In genomic region chr11:128496249-128496648, GRCh38 we compare ENCODE assay signal across 9 cellular contexts.
DNase-seq lines count a peak whose midpoint lies in the region; ATAC-seq and TF ChIP-seq lines count a peak whose summit lies in the region.
"Had no signal": no experiment of that assay in that cellular context is flagged by ENCODE, and none has a peak within 500 bp of the region (broad histone marks: within the 10 kb centered on the region; RNA-seq: fewer than 3 reads in every experiment).

No MANE protein-coding gene starts in this region.

- no peak for ATAC-seq in foreskin keratinocyte
- ATAC-seq in HG03571 (IDR thresholded peaks at IDR 0.05; ENCODE audit: unreplicated experiment), result no peak
- no peak for ATAC-seq in HG03442 (IDR thresholded peaks at IDR 0.05; ENCODE audit: unreplicated experiment)

- CTCF ChIA-PET in RWPE1 (lab: Yijun Ruan, JAX), result no interaction called here

- no peak for TF ChIP-seq EP300 in sigmoid colon (IDR thresholded peaks at IDR 0.05)

- H3K36me3 ChIP-seq in sigmoid colon, result no peaks in the 10 kb centered on the region

- TF ChIP-seq POLR2A in sigmoid colon (IDR thresholded peaks at IDR 0.05), result no peak

- peak overlapping the region; percentile 94 for H3K27ac ChIP-seq in RWPE1
- peak overlapping the region; percentile 65 to 87 (median 70) for H3K27ac ChIP-seq in sigmoid colon
- no peak overlapping the region for H3K27ac ChIP-seq in foreskin keratinocyte

- POLR2A ChIA-PET in RWPE1 (lab: Yijun Ruan, JAX; ENCODE audit: low non-redundant PET), result no interaction called here

- H3K4me1 ChIP-seq in sigmoid colon (peaks cover 0 to 67% (median 50%) of the 10 kb centered on the region in 4 donors), foreskin keratinocyte (peaks cover 59% of the 10 kb centered on the region)

- H3K9me3 ChIP-seq in sigmoid colon, result no peaks in the 10 kb centered on the region

- DNase-seq in RWPE1 (ENCODE audit: low spot score), result no peak
- peak; percentile 14 for DNase-seq in fibroblast of mammary gland (ENCODE audit: low read depth)
- DNase-seq in sigmoid colon, result no peak
- no peak for DNase-seq in foreskin keratinocyte
- DNase-seq in NCI-H187 treated with DMSO at 0.1 percent for 48 hours (lab: John Stamatoyannopoulos, UW), result no peak
- DNase-seq: NCI-H2107 had no signal

- H3K4me3 ChIP-seq in GM12875 (ENCODE audit: low read depth, low read length) (peak overlapping the region; percentile 2), fibroblast of mammary gland (ENCODE audit: control insufficient read depth, low read depth, low read length) (no peak overlapping the region), sigmoid colon (no peak overlapping the region)

- WGBS in sigmoid colon, 2 donors, result 29 to 49% methylated on average over 3 of the region's 3 CpGs

- intact Hi-C loops in sigmoid colon (cut with DNase I), result no loop called here

- H3K27me3 ChIP-seq in sigmoid colon (no peaks in the 10 kb centered on the region), foreskin keratinocyte (no peaks in the 10 kb centered on the region)

- TF ChIP-seq CTCF in GM12875 (IDR thresholded peaks at IDR 0.05; ENCODE audit: borderline replicate concordance, insufficient read depth, low read depth, low read length) (no peak), RWPE1 (conservative IDR thresholded peaks at IDR 0.05; ENCODE audit: low read depth) (no peak), fibroblast of mammary gland (conservative IDR thresholded peaks at IDR 0.05; ENCODE audit: control insufficient read depth, insufficient read depth, low read depth, low read length) (no peak), sigmoid colon (IDR thresholded peaks at IDR 0.05) (no peak), foreskin keratinocyte (conservative IDR thresholded peaks at IDR 0.05) (no peak)
